Comparison of ENCODE assay signal across 24 cellular contexts in genomic region chr3:191393146-191393545, GRCh38.
"Had no signal": no experiment of that assay in that cellular context is flagged by ENCODE, and none has a peak within 500 bp of the region (broad histone marks: within the 10 kb centered on the region; RNA-seq: fewer than 3 reads in every experiment).

No MANE protein-coding gene starts in this region.

- H3K9me3 Mint-ChIP-seq: activated naive CD4-positive, alpha-beta T cell treated with anti-CD3 and anti-CD28 coated beads, Interleukin-2, amount 50 U/mL, for 72 hours; immature natural killer cell; mesothelial cell of epicardium; T-helper 2 cell treated with Interferon-gamma antibody and Interleukin-4, amounts not matched to agents 5 μg/mL and 100 μg/mL, for 36 hours had no signal

- H3K4me3 Mint-ChIP-seq: immature natural killer cell; mesothelial cell of epicardium; naive thymus-derived CD8-positive, alpha-beta T cell; T-helper 2 cell treated with Interferon-gamma antibody and Interleukin-4, amounts not matched to agents 5 μg/mL and 100 μg/mL, for 36 hours had no signal

- H3K4me1 ChIP-seq: psoas muscle, spleen, tibial artery had no signal

- H3K36me3 Mint-ChIP-seq: activated naive CD4-positive, alpha-beta T cell treated with anti-CD3 and anti-CD28 coated beads, Interleukin-2, amount 50 U/mL, for 72 hours; naive thymus-derived CD8-positive, alpha-beta T cell had no signal

- H3K27ac ChIP-seq: hepatocyte, left ventricle myocardium inferior, psoas muscle, right atrium auricular region, spleen, tibial artery, VCaP had no signal

- H3K4me2 ChIP-seq: hepatocyte had no signal

- H3K27me3 Mint-ChIP-seq: naive thymus-derived CD8-positive, alpha-beta T cell had no signal

- FAIRE-seq: frontal cortex, urothelium cell line had no signal

- ATAC-seq: activated naive CD4-positive, alpha-beta T cell treated with anti-CD3 and anti-CD28 coated beads, Interleukin-2, amount 50 U/mL, for 72 hours; naive thymus-derived CD8-positive, alpha-beta T cell; psoas muscle; stimulated activated naive CD8-positive, alpha-beta T cell treated with anti-CD3 and anti-CD28 coated beads, Interleukin-15, Interleukin-2, amounts not matched to agents 100 U/mL and 50 U/mL, for 24 hours had no signal

- H3K27ac Mint-ChIP-seq: activated naive CD4-positive, alpha-beta T cell treated with anti-CD3 and anti-CD28 coated beads, Interleukin-2, amount 50 U/mL, for 72 hours; immature natural killer cell; mesothelial cell of epicardium; naive thymus-derived CD8-positive, alpha-beta T cell; T-helper 2 cell treated with Interferon-gamma antibody and Interleukin-4, amounts not matched to agents 5 μg/mL and 100 μg/mL, for 36 hours had no signal

- H2AFZ ChIP-seq: hepatocyte had no signal

- H3K9me3 ChIP-seq: left ventricle myocardium inferior, psoas muscle, right atrium auricular region, spleen, tibial artery had no signal

- DNase-seq: activated CD4-positive, CD25-positive, alpha-beta regulatory T cell treated with anti-CD3 and anti-CD28 coated beads, Interleukin-2, amount 50 U/mL, for 72 hours; activated T-cell treated with anti-CD3 and anti-CD28 coated beads, Interleukin-2, amount 50 U/mL, for 1 hour; amygdala; cerebellar nuclear complex; dermis blood vessel endothelial cell; effector CD8-positive, alpha-beta T cell; glutamatergic neuron; immature natural killer cell; left ventricle myocardium inferior; naive thymus-derived CD8-positive, alpha-beta T cell; psoas muscle; spleen; stimulated activated CD4-positive, alpha-beta T cell treated with anti-CD3 and anti-CD28 coated beads, Interleukin-4, amount 100 ng/mL, for 1 hour; stimulated activated naive CD8-positive, alpha-beta T cell treated with anti-CD3 and anti-CD28 coated beads, Interleukin-15, Interleukin-2, amounts not matched to agents 100 U/mL and 50 U/mL, for 24 hours; substantia nigra; tibial artery had no signal

- H3K79me2 ChIP-seq: hepatocyte had no signal

- H3K27me3 ChIP-seq: hepatocyte, right atrium auricular region, spleen, tibial artery had no signal

- H3K4me3 ChIP-seq: hepatocyte, left ventricle myocardium inferior, psoas muscle, right atrium auricular region, spleen, tibial artery had no signal

- H3K4me1 Mint-ChIP-seq: immature natural killer cell; naive thymus-derived CD8-positive, alpha-beta T cell had no signal
